Comparison of ENCODE assay signal across 17 cellular contexts in genomic region chr14:96213871-96214465, GRCh38. TPM values are rescaled to one million over a fixed set of nuclear protein-coding genes. Genes with fewer than 3 reads are reported as not detected.
DNase-seq lines count a peak whose midpoint lies in the region; ATAC-seq and TF ChIP-seq lines count a peak whose summit lies in the region.
"Had no signal": no experiment of that assay in that cellular context is flagged by ENCODE, and none has a peak within 500 bp of the region (broad histone marks: within the 10 kb centered on the region; RNA-seq: fewer than 3 reads in every experiment).

No MANE protein-coding gene starts in this region.

- H2AFZ ChIP-seq in neuronal stem cell (ENCODE audit: low read length) = no peak overlapping the region

- peak overlapping the region; percentile 31 for H3K27ac ChIP-seq in AG04450 (ENCODE audit: low read depth, low read length)
- H3K27ac ChIP-seq in RWPE1 = peak overlapping the region; percentile 77
- no peak overlapping the region for H3K27ac ChIP-seq in neuronal stem cell (replicated peaks; ENCODE audit: low read length)
- H3K27ac ChIP-seq: BLaER1 treated with 17β-estradiol and CSF1 and Interleukin-3, amounts not matched to agents 10 nM and 100 nM had no signal

- WGBS in neuronal stem cell (ENCODE audit: extremely low coverage in 2 of 2, insufficient read length in 2 of 2, insufficient replicate concordance in 1 of 2), 2 donors = no CpG with 5 or more reads among the region's 10 CpGs

- no peak overlapping the region for H3K4me3 ChIP-seq in AG04450 (ENCODE audit: low read depth, low read length)
- H3K4me3 ChIP-seq in neuronal stem cell (ENCODE audit: low read length in 2 of 2) = no peak overlapping the region
- H3K4me3 ChIP-seq: BLaER1 treated with 17β-estradiol and CSF1 and Interleukin-3, amounts not matched to agents 10 nM and 100 nM; GM12878 had no signal

- no peak overlapping the region for H2BK120ac ChIP-seq in neuronal stem cell (ENCODE audit: low read depth, low read length)

- H3K9me3 ChIP-seq in AG04450 (ENCODE audit: control insufficient read depth, insufficient read depth, low read length) (peaks cover 24% of the 10 kb centered on the region), neuronal stem cell (replicated peaks in 1 of 2; ENCODE audit: control insufficient read depth in 2 of 2, insufficient read depth in 1 of 2, low read depth in 1 of 2, low read length in 2 of 2) (peaks cover 0 to 3% of the 10 kb centered on the region in 2 donors), T-helper 17 cell (ENCODE audit: control insufficient read depth, low read length, poor library complexity, severe bottlenecking) (no peaks in the 10 kb centered on the region)

- H3K27me3 ChIP-seq in AG04450 (ENCODE audit: control insufficient read depth, insufficient read depth, low read length) (no peaks in the 10 kb centered on the region), neuronal stem cell (ENCODE audit: control insufficient read depth in 3 of 3, insufficient read depth in 3 of 3, low read depth in 1 of 3, low read length in 3 of 3) (peaks cover 0 to 20% (median 0%) of the 10 kb centered on the region in 3 experiments)
- H3K27me3 ChIP-seq: BLaER1 treated with 17β-estradiol and CSF1 and Interleukin-3, amounts not matched to agents 10 nM and 100 nM had no signal

- no peak overlapping the region for H3K23ac ChIP-seq in neuronal stem cell (ENCODE audit: low read depth, low read length, poor library complexity)

- POLR2A ChIA-PET in AG04450 (lab: Yijun Ruan, JAX) = interaction anchor here (0.7 kb wide), 1 partner anchor 731 kb away, joined by 10 read pairs; no protein-coding TSS in a partner anchor
- POLR2A ChIA-PET in RWPE1 (lab: Yijun Ruan, JAX; ENCODE audit: low non-redundant PET) = no interaction called here

- H3K4me3 Mint-ChIP-seq in type B pancreatic cell (no peak overlapping the region), T-helper 17 cell (no peak overlapping the region)
- H3K4me3 Mint-ChIP-seq: CD4-positive, CD25-positive, alpha-beta regulatory T cell; H9 had no signal

- no peak overlapping the region for H3K9ac ChIP-seq in neuronal stem cell (ENCODE audit: low read depth, low read length, poor library complexity)
- H3K9ac ChIP-seq: BLaER1 treated with 17β-estradiol and CSF1 and Interleukin-3, amounts not matched to agents 10 nM and 100 nM had no signal

- no peaks in the 10 kb centered on the region for H3K27me3 Mint-ChIP-seq in type B pancreatic cell
- H3K27me3 Mint-ChIP-seq in T-helper 17 cell = peaks cover 6% of the 10 kb centered on the region

- H3K27ac Mint-ChIP-seq in type B pancreatic cell (no peak overlapping the region), T-helper 17 cell (no peak overlapping the region)
- H3K27ac Mint-ChIP-seq: CD4-positive, CD25-positive, alpha-beta regulatory T cell had no signal

- H3K36me3 ChIP-seq in neuronal stem cell (replicated peaks in 1 of 2; ENCODE audit: control insufficient read depth in 2 of 2, insufficient read depth in 2 of 2, low read length in 2 of 2) = no peaks in the 10 kb centered on the region
- H3K36me3 ChIP-seq: BLaER1 treated with 17β-estradiol and CSF1 and Interleukin-3, amounts not matched to agents 10 nM and 100 nM had no signal

- no peak overlapping the region for H2AK5ac ChIP-seq in neuronal stem cell (ENCODE audit: low read depth, low read length)

- peak overlapping the region; percentile 49 for H4K8ac ChIP-seq in neuronal stem cell (ENCODE audit: low read depth, low read length)

- TF ChIP-seq CTCF in AG04450 (IDR thresholded peaks at IDR 0.05; ENCODE audit: low read depth, low read length) (no peak), RWPE1 (conservative IDR thresholded peaks at IDR 0.05; ENCODE audit: low read depth) (no peak), type B pancreatic cell (conservative IDR thresholded peaks at IDR 0.05) (no peak)

- no peaks in the 10 kb centered on the region for H3K79me1 ChIP-seq in neuronal stem cell (ENCODE audit: low read depth, low read length)

- H3K4me1 Mint-ChIP-seq in type B pancreatic cell (ENCODE audit: unreplicated experiment) (no peaks in the 10 kb centered on the region), T-helper 17 cell (no peaks in the 10 kb centered on the region)
- H3K4me1 Mint-ChIP-seq: CD4-positive, CD25-positive, alpha-beta regulatory T cell had no signal

- no peaks in the 10 kb centered on the region for H3K9me3 Mint-ChIP-seq in type B pancreatic cell

- H3K36me3 Mint-ChIP-seq in type B pancreatic cell (no peaks in the 10 kb centered on the region), T-helper 17 cell (ENCODE audit: low read depth) (no peaks in the 10 kb centered on the region)
- H3K36me3 Mint-ChIP-seq: CD4-positive, CD25-positive, alpha-beta regulatory T cell had no signal

- peak overlapping the region; percentile 9 for H3K18ac ChIP-seq in neuronal stem cell (ENCODE audit: low read length)

- no peaks in the 10 kb centered on the region for H3K4me1 ChIP-seq in neuronal stem cell (ENCODE audit: control insufficient read depth in 2 of 2, insufficient read depth in 1 of 2, low read depth in 1 of 2, low read length in 2 of 2)

- H2BK5ac ChIP-seq in neuronal stem cell (ENCODE audit: low read length) = no peak overlapping the region

- no peak overlapping the region for H3K14ac ChIP-seq in neuronal stem cell (ENCODE audit: low read length)

- H3K4ac ChIP-seq in neuronal stem cell (ENCODE audit: low read length) = no peak overlapping the region

- no peak overlapping the region for H3K4me2 ChIP-seq in neuronal stem cell (ENCODE audit: insufficient read depth, low read length, poor library complexity, severe bottlenecking)
- H3K4me2 ChIP-seq: BLaER1 treated with 17β-estradiol and CSF1 and Interleukin-3, amounts not matched to agents 10 nM and 100 nM had no signal

- CTCF ChIA-PET in AG04450 (lab: Charles Lee) (no interaction called here), RWPE1 (lab: Yijun Ruan, JAX) (no interaction called here)

- H2BK15ac ChIP-seq in neuronal stem cell (ENCODE audit: low read length) = no peak overlapping the region

- H4K91ac ChIP-seq in neuronal stem cell (ENCODE audit: low read depth, low read length, poor library complexity) = no peak overlapping the region

- H2BK12ac ChIP-seq in neuronal stem cell (ENCODE audit: low read length) = no peak overlapping the region

- no peak for DNase-seq in AG04450 (ENCODE audit: low read depth, low spot score)
- DNase-seq in RWPE1 (ENCODE audit: low spot score) = no peak
- peak; percentile 48 for DNase-seq in glomerular visceral epithelial cell (ENCODE audit: extremely low spot score)
- DNase-seq in neuronal stem cell (ENCODE audit: low spot score) = no peak
- DNase-seq in SW 1271 (lab: John Stamatoyannopoulos, UW) = no peak
- no peak for DNase-seq in type B pancreatic cell (ENCODE audit: extremely low spot score, unreplicated experiment)
- no peak for DNase-seq in T-helper 17 cell
- DNase-seq: 8988T; Calu3; CD4-positive, CD25-positive, alpha-beta regulatory T cell; DMS79; GOT3; H9 had no signal

- ATAC-seq in GM21825 (IDR thresholded peaks at IDR 0.05; ENCODE audit: unreplicated experiment) (no peak), T-helper 17 cell (no peak)
- ATAC-seq: GM12878 had no signal

RNA-seq across cellular contexts. Expression of gene BDKRB2, which starts 9.3 kb away (rescaled TPM):
- polyA plus RNA-seq in AG04450 (2011; rRNA removed) = 182 and 212 TPM in 2 replicates
- polyA minus RNA-seq in AG04450 (2011; rRNA and poly(A)+ RNA removed) = 383 and 523 TPM in 2 replicates
- 0.32 TPM for polyA plus RNA-seq in neuronal stem cell (2013, experiment 1 of 2)
- 0.32 TPM for polyA plus RNA-seq in neuronal stem cell (2013, experiment 2 of 2)
- total RNA-seq in type B pancreatic cell (ENCODE audit: low replicate concordance) (2.1 and 3.6 TPM in 2 replicates), T-helper 17 cell (not detected)
- total RNA-seq: CD4-positive, CD25-positive, alpha-beta regulatory T cell; G401; GM12878 had no signal
- polyA plus RNA-seq: CD4-positive, CD25-positive, alpha-beta regulatory T cell had no signal

RNA-seq across cellular contexts. Expression of gene BDKRB1, which starts 42.0 kb away (rescaled TPM):
- polyA plus RNA-seq in AG04450 (2011; rRNA removed) = 160 and 215 TPM in 2 replicates
- 155 and 203 TPM in 2 replicates for polyA minus RNA-seq in AG04450 (2011; rRNA and poly(A)+ RNA removed)
- polyA plus RNA-seq in neuronal stem cell (2013, experiment 1 of 2) = 0.06 TPM
- polyA plus RNA-seq in neuronal stem cell (2013, experiment 2 of 2) = 0.10 TPM
- total RNA-seq in type B pancreatic cell (ENCODE audit: low replicate concordance) = 0.62 TPM in 1 of 2 replicates, not detected in the other
- not detected for total RNA-seq in T-helper 17 cell
- total RNA-seq: Calu3; CD4-positive, CD25-positive, alpha-beta regulatory T cell; G401; H9 had no signal
- polyA plus RNA-seq: CD4-positive, CD25-positive, alpha-beta regulatory T cell; GM12878 had no signal
